Comparison of ENCODE assay signal across 8 cellular contexts in the genomic region with DNA sequence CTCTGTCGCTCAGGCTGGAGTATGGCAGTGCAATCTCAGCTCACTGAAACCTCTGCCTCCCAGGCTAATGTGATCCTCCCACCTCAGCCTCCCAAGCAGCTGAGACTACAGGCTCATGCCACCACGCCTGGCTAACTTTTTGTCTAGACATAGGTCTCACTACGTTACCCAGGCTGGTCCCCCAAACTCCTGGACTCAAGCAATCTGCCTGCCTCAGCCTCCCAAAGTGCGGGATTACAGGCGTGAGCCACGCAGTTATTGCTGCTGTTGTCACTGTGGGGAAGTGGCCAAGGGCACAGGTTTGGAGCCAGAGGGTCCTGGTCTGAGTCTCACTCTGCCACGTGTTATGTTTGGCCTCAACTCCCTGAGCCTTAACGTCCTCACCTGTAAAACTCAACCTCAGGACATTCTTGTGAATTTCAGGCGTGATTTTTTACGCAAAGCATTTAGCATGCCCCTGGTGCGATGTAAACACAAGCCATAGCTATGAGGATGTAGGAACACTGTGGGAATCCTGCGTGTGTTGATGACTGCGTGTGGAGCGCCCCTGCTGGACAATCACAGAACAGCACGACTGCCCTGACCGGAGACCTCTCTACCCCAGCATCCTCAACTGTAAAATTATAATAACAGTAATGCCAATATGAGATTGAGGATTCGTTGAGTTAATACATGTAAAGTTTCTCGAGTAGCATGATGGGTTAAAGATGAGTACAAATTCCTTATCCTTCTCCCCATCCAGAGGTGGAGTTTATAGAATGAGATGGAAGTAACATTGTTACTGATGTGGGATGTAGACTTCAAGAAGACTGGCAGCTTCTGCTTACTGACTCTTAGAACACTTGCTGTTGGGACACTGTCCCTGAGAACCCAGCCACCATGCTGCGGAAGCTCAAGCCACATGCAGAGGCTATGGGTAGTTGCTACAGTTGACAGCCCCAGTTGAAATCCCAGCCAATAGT. TPM values are rescaled to one million over a fixed set of nuclear protein-coding genes. Genes with fewer than 3 reads are reported as not detected.
DNase-seq lines count a peak whose midpoint lies in the region; ATAC-seq and TF ChIP-seq lines count a peak whose summit lies in the region.

No MANE protein-coding gene starts in this region.

- DNase-seq in DMS53 (lab: John Stamatoyannopoulos, UW) = peak; percentile 61
- DNase-seq in MM.1S = peak; percentile 26
- DNase-seq in activated CD4-positive, alpha-beta T cell treated with anti-CD3 and anti-CD28 coated beads, Interleukin-2, amount 50 U/mL, for 48 hours = peak; percentile 78 to 79
- peak; percentile 13 to 43 (median 26) for DNase-seq in effector memory CD4-positive, alpha-beta T cell
- DNase-seq in naive B cell = peak; percentile 42
- peak in 28 of 49 donors; percentile 4 to 62 (median 28) for DNase-seq in substantia nigra (lab: John Stamatoyannopoulos, UW)

- no peak overlapping the region for H2AFZ ChIP-seq in MM.1S (ENCODE audit: low read length)

- H3K27ac Mint-ChIP-seq in naive B cell = no peak overlapping the region

- no peak overlapping the region for H3K4me3 Mint-ChIP-seq in naive B cell

- H3K4me3 ChIP-seq in MM.1S (ENCODE audit: low read length) = no peak overlapping the region
- no peak overlapping the region for H3K4me3 ChIP-seq in effector memory CD4-positive, alpha-beta T cell (ENCODE audit: insufficient read depth, low read depth, low read length, poor library complexity, severe bottlenecking)

- H3K4me1 ChIP-seq in MM.1S (ENCODE audit: low read length) = no peaks in the 10 kb centered on the region
- no peaks in the 10 kb centered on the region for H3K4me1 ChIP-seq in effector memory CD4-positive, alpha-beta T cell (ENCODE audit: control insufficient read depth, insufficient read depth, low read length, poor library complexity, severe bottlenecking)

- H3K4me1 Mint-ChIP-seq in naive B cell = peaks cover 0 to 7% (median 3%) of the 10 kb centered on the region in 3 donors

- no peak overlapping the region for H3K27ac ChIP-seq in MM.1S (ENCODE audit: low read length)
- no peak overlapping the region for H3K27ac ChIP-seq in effector memory CD4-positive, alpha-beta T cell (ENCODE audit: insufficient read depth, low read length, poor library complexity, severe bottlenecking)
- H3K27ac ChIP-seq in substantia nigra (ENCODE audit: low read depth, low read length, poor library complexity, severe bottlenecking) = no peak overlapping the region

- ATAC-seq in naive B cell (ENCODE audit: low read depth in 2 of 2) = peak; percentile 60 to 72
- no peak for ATAC-seq in HG02798 (IDR thresholded peaks at IDR 0.05; ENCODE audit: poor library complexity, unreplicated experiment)
- ATAC-seq in HG02973 (IDR thresholded peaks at IDR 0.05; ENCODE audit: unreplicated experiment) = no peak

- no peak overlapping the region for H3K4me2 ChIP-seq in MM.1S (ENCODE audit: low read depth, low read length)

- H3K9me3 Mint-ChIP-seq in naive B cell = peaks cover 0 to 2% (median 0%) of the 10 kb centered on the region in 7 donors

- H3K9me3 ChIP-seq in MM.1S (replicated peaks; ENCODE audit: insufficient read depth, low read length) = no peaks in the 10 kb centered on the region
- no peaks in the 10 kb centered on the region for H3K9me3 ChIP-seq in effector memory CD4-positive, alpha-beta T cell (ENCODE audit: control insufficient read depth, low read length)

- H3F3A ChIP-seq in MM.1S (ENCODE audit: insufficient read depth, low read length) = no peaks in the 10 kb centered on the region

- no peaks in the 10 kb centered on the region for H3K36me3 Mint-ChIP-seq in naive B cell

- no peak overlapping the region for H3K9ac ChIP-seq in MM.1S (ENCODE audit: low read length)

- H3K27me3 ChIP-seq in MM.1S (replicated peaks; ENCODE audit: insufficient read depth, low read length) = peaks cover 85% of the 10 kb centered on the region
- no peaks in the 10 kb centered on the region for H3K27me3 ChIP-seq in effector memory CD4-positive, alpha-beta T cell (replicated peaks; ENCODE audit: control insufficient read depth, insufficient read depth, low read length, poor library complexity, severe bottlenecking)

- peak; percentile 94 for TF ChIP-seq CTCF in MM.1S (IDR thresholded peaks at IDR 0.05; ENCODE audit: low read length)

- no peaks in the 10 kb centered on the region for H4K20me1 ChIP-seq in MM.1S (ENCODE audit: insufficient read depth, low read length)

- no peaks in the 10 kb centered on the region for H3K36me3 ChIP-seq in MM.1S (replicated peaks; ENCODE audit: insufficient read depth, low read length)
- no peaks in the 10 kb centered on the region for H3K36me3 ChIP-seq in effector memory CD4-positive, alpha-beta T cell (ENCODE audit: control insufficient read depth, insufficient read depth, low read length)

- peaks cover 3 to 17% (median 12%) of the 10 kb centered on the region in 3 donors for H3K27me3 Mint-ChIP-seq in naive B cell

- no peaks in the 10 kb centered on the region for H3K79me2 ChIP-seq in MM.1S (ENCODE audit: low read length)

- H3K9me2 ChIP-seq in MM.1S (replicated peaks; ENCODE audit: insufficient read depth, low read length) = no peaks in the 10 kb centered on the region

RNA-seq across cellular contexts. Expression of gene PNMA8B, which starts 41.8 kb away (rescaled TPM):
- polyA plus RNA-seq in naive B cell (ENCODE audit: low read depth in 6 of 6) = 1 to 10 TPM in 1 of 6 donors, under 1 TPM in 3, not detected in 2; 0.05 to 1.3 (median 0.12) TPM

Comparison
In these comparisons a context has a peak if more than half of its experiments do, and no peak if none do; other contexts are left out.
1. DNase-seq: peak in every context shown above with its lines; median percentile 78 in activated CD4-positive, alpha-beta T cell treated with anti-CD3 and anti-CD28 coated beads, Interleukin-2, amount 50 U/mL, for 48 hours; 61 in DMS53; 42 in naive B cell; 28 in substantia nigra; 26 in MM.1S; 26 in effector memory CD4-positive, alpha-beta T cell.
2. ATAC-seq: peak in naive B cell (2 of 2); none in HG02798 (single experiment) and HG02973 (single experiment).